Comparison of ENCODE assay signal across 1 cellular context in the genomic region with DNA sequence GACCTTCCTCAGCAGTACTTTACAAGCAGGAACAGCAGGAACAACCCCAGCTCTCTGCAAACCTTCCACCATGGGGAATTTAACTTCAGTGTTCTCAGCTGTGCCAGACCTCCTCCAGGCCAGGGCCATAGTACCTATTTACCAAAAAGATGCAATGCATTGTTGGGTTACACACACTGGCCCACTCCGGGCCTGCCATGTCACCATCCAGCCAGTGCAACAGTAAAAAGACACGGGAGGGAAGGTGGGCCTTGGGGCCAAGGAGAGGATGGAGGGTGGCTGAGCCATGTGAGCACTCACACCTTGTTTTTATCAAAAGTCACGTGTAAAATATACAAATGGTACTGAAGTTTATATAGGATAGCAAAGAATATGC.
TF ChIP-seq lines count a peak whose summit lies in the region.

No MANE protein-coding gene starts in this region.

TF ChIP-seq in H1, 55 proteins besides CTCF, POLR2A, EP300 and RAD21 (continued from another document):
- TF ChIP-seq ATF2 (IDR thresholded peaks at IDR 0.05; ENCODE audit: low read length) (no peak), HDAC2 (IDR thresholded peaks at IDR 0.05; ENCODE audit: borderline replicate concordance in 1 of 2, low read depth in 2 of 2, low read length in 2 of 2) (no peak), EZH2 (IDR thresholded peaks at IDR 0.05; ENCODE audit: low read depth, low read length, severe bottlenecking) (no peak), GTF2F1 (IDR thresholded peaks at IDR 0.05; ENCODE audit: borderline replicate concordance, low read depth, low read length) (no peak), GABPA (IDR thresholded peaks at IDR 0.05; ENCODE audit: borderline replicate concordance, insufficient read depth, low read length) (no peak), KDM4A (IDR thresholded peaks at IDR 0.05; ENCODE audit: low read depth, low read length, severe bottlenecking) (no peak), CHD2 (IDR thresholded peaks at IDR 0.05; ENCODE audit: low read length) (no peak), HDAC6 (IDR thresholded peaks at IDR 0.05; ENCODE audit: low read depth, low read length) (no peak), POU5F1 (IDR thresholded peaks at IDR 0.05; ENCODE audit: low read depth, low read length) (no peak)
- TF ChIP-seq, protein P1, sequence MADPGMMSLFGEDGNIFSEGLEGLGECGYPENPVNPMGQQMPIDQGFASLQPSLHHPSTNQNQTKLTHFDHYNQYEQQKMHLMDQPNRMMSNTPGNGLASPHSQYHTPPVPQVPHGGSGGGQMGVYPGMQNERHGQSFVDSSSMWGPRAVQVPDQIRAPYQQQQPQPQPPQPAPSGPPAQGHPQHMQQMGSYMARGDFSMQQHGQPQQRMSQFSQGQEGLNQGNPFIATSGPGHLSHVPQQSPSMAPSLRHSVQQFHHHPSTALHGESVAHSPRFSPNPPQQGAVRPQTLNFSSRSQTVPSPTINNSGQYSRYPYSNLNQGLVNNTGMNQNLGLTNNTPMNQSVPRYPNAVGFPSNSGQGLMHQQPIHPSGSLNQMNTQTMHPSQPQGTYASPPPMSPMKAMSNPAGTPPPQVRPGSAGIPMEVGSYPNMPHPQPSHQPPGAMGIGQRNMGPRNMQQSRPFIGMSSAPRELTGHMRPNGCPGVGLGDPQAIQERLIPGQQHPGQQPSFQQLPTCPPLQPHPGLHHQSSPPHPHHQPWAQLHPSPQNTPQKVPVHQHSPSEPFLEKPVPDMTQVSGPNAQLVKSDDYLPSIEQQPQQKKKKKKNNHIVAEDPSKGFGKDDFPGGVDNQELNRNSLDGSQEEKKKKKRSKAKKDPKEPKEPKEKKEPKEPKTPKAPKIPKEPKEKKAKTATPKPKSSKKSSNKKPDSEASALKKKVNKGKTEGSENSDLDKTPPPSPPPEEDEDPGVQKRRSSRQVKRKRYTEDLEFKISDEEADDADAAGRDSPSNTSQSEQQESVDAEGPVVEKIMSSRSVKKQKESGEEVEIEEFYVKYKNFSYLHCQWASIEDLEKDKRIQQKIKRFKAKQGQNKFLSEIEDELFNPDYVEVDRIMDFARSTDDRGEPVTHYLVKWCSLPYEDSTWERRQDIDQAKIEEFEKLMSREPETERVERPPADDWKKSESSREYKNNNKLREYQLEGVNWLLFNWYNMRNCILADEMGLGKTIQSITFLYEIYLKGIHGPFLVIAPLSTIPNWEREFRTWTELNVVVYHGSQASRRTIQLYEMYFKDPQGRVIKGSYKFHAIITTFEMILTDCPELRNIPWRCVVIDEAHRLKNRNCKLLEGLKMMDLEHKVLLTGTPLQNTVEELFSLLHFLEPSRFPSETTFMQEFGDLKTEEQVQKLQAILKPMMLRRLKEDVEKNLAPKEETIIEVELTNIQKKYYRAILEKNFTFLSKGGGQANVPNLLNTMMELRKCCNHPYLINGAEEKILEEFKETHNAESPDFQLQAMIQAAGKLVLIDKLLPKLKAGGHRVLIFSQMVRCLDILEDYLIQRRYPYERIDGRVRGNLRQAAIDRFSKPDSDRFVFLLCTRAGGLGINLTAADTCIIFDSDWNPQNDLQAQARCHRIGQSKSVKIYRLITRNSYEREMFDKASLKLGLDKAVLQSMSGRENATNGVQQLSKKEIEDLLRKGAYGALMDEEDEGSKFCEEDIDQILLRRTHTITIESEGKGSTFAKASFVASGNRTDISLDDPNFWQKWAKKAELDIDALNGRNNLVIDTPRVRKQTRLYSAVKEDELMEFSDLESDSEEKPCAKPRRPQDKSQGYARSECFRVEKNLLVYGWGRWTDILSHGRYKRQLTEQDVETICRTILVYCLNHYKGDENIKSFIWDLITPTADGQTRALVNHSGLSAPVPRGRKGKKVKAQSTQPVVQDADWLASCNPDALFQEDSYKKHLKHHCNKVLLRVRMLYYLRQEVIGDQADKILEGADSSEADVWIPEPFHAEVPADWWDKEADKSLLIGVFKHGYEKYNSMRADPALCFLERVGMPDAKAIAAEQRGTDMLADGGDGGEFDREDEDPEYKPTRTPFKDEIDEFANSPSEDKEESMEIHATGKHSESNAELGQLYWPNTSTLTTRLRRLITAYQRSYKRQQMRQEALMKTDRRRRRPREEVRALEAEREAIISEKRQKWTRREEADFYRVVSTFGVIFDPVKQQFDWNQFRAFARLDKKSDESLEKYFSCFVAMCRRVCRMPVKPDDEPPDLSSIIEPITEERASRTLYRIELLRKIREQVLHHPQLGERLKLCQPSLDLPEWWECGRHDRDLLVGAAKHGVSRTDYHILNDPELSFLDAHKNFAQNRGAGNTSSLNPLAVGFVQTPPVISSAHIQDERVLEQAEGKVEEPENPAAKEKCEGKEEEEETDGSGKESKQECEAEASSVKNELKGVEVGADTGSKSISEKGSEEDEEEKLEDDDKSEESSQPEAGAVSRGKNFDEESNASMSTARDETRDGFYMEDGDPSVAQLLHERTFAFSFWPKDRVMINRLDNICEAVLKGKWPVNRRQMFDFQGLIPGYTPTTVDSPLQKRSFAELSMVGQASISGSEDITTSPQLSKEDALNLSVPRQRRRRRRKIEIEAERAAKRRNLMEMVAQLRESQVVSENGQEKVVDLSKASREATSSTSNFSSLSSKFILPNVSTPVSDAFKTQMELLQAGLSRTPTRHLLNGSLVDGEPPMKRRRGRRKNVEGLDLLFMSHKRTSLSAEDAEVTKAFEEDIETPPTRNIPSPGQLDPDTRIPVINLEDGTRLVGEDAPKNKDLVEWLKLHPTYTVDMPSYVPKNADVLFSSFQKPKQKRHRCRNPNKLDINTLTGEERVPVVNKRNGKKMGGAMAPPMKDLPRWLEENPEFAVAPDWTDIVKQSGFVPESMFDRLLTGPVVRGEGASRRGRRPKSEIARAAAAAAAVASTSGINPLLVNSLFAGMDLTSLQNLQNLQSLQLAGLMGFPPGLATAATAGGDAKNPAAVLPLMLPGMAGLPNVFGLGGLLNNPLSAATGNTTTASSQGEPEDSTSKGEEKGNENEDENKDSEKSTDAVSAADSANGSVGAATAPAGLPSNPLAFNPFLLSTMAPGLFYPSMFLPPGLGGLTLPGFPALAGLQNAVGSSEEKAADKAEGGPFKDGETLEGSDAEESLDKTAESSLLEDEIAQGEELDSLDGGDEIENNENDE (IDR thresholded peaks at IDR 0.05; ENCODE audit: insufficient replicate concordance, low read length) = no peak
